ENCODE assay signal across 15 cellular contexts in genomic region chr17:1559047-1559742, GRCh38. TPM values are rescaled to one million over a fixed set of nuclear protein-coding genes. Genes with fewer than 3 reads are reported as not detected.
DNase-seq lines count a peak whose midpoint lies in the region; ATAC-seq and TF ChIP-seq lines count a peak whose summit lies in the region.
"Had no signal": no experiment of that assay in that cellular context is flagged by ENCODE, and none has a peak within 500 bp of the region (broad histone marks: within the 10 kb centered on the region; RNA-seq: fewer than 3 reads in every experiment).

No MANE protein-coding gene starts in this region.

- no peak for ATAC-seq in CD4-positive, alpha-beta T cell (ENCODE audit: poor library complexity)
- no peak for ATAC-seq in GM18909 (IDR thresholded peaks at IDR 0.05; ENCODE audit: poor library complexity, unreplicated experiment)
- ATAC-seq: body of pancreas, left lung had no signal

- H3K4me2 ChIP-seq in hepatocyte (peak overlapping the region; percentile 25), trophoblast cell (ENCODE audit: low read length) (no peak overlapping the region)

- intact Hi-C loops in CD4-positive, alpha-beta T cell (cut with DNase I, micrococcal nuclease), result no loop called here

- no peaks in the 10 kb centered on the region for H3K9me3 ChIP-seq in CD4-positive, alpha-beta T cell (ENCODE audit: control insufficient read depth, low read length)
- H3K9me3 ChIP-seq in NT2/D1 (ENCODE audit: insufficient read depth, low read length) (no peaks in the 10 kb centered on the region), hepatocyte (ENCODE audit: low read depth) (no peaks in the 10 kb centered on the region), trophoblast cell (ENCODE audit: insufficient read depth, low read depth, low read length) (no peaks in the 10 kb centered on the region)
- H3K9me3 ChIP-seq: body of pancreas, left lung had no signal

- peaks cover 29% of the 10 kb centered on the region for H3K4me1 Mint-ChIP-seq in CD4-positive, alpha-beta T cell (ENCODE audit: low read depth)

- CTCF ChIA-PET in CD4-positive, alpha-beta T cell (lab: Charles Lee), result no interaction called here

- H2AK5ac ChIP-seq in trophoblast cell (ENCODE audit: low read length), result no peak overlapping the region

- WGBS in hepatocyte (ENCODE audit: low lambda C conversion rate, missing lambda C conversion rate), result 75% methylated on average over 10 of the region's 10 CpGs
- no CpG with 5 or more reads among the region's 10 CpGs for WGBS in trophoblast cell (ENCODE audit: extremely low coverage, insufficient coverage, insufficient read length)

- H3K18ac ChIP-seq in trophoblast cell (ENCODE audit: low read length), result no peak overlapping the region

- no peak overlapping the region for H4K8ac ChIP-seq in trophoblast cell (ENCODE audit: low read depth, low read length)

- H3K36me3 Mint-ChIP-seq in CD4-positive, alpha-beta T cell (ENCODE audit: low read depth), result peaks cover 30% of the 10 kb centered on the region

- H2BK120ac ChIP-seq in trophoblast cell (ENCODE audit: insufficient read depth, low read length, poor library complexity), result no peak overlapping the region

- peak overlapping the region; percentile 91 for H3K9ac ChIP-seq in NT2/D1 (ENCODE audit: insufficient read length, low read depth)
- no peak overlapping the region for H3K9ac ChIP-seq in trophoblast cell (ENCODE audit: low read length)

- H2AFZ ChIP-seq in hepatocyte (no peak overlapping the region), trophoblast cell (ENCODE audit: insufficient read depth, low read length, poor library complexity) (no peak overlapping the region)

- no peak overlapping the region for H4K91ac ChIP-seq in trophoblast cell (ENCODE audit: low read depth, low read length)

- H3K14ac ChIP-seq in trophoblast cell (ENCODE audit: low read length), result no peak overlapping the region

- TF ChIP-seq CTCF in CD4-positive, alpha-beta T cell (IDR thresholded peaks at IDR 0.05), result no peak
- no peak for TF ChIP-seq CTCF in hepatocyte (IDR thresholded peaks at IDR 0.05; ENCODE audit: poor library complexity)

- H3K27me3 ChIP-seq in CD4-positive, alpha-beta T cell (ENCODE audit: control insufficient read depth, insufficient read depth, low read length), result no peaks in the 10 kb centered on the region
- H3K27me3 ChIP-seq in NT2/D1 (ENCODE audit: insufficient read depth, insufficient read length) (no peaks in the 10 kb centered on the region), hepatocyte (no peaks in the 10 kb centered on the region), trophoblast cell (ENCODE audit: insufficient read depth, low read length) (no peaks in the 10 kb centered on the region)
- H3K27me3 ChIP-seq: body of pancreas, left lung had no signal

- DNase-seq in CD4-positive, alpha-beta T cell, result no peak
- DNase-seq in NT2/D1 (ENCODE audit: low read depth, low spot score), result no peak
- DNase-seq in hepatocyte (ENCODE audit: low spot score), result no peak
- DNase-seq in trophoblast cell, result no peak
- DNase-seq in NCI-H2029 (lab: John Stamatoyannopoulos, UW), result no peak
- DNase-seq in NK-92 (lab: John Stamatoyannopoulos, UW; ENCODE audit: unreplicated experiment), result no peak
- no peak for DNase-seq in substantia nigra (lab: John Stamatoyannopoulos, UW)
- DNase-seq: activated CD4-positive, alpha-beta T cell treated with anti-CD3 and anti-CD28 coated beads for 1 hour; activated naive CD4-positive, alpha-beta T cell treated with anti-CD3 and anti-CD28 coated beads for 36 hours; body of pancreas; HCEC 1CT; NCI-H146; SHP77 treated with DMSO at 0.1 percent for 48 hours had no signal

- H3K4ac ChIP-seq in trophoblast cell (ENCODE audit: low read depth, low read length), result peak overlapping the region; percentile 34

- H3K23ac ChIP-seq in trophoblast cell (ENCODE audit: low read length), result no peak overlapping the region

- H2BK12ac ChIP-seq in trophoblast cell (ENCODE audit: low read length), result no peak overlapping the region

- H3K4me1 ChIP-seq in NT2/D1 (ENCODE audit: insufficient read depth, insufficient read length), result peaks cover 16% of the 10 kb centered on the region
- peaks cover 24% of the 10 kb centered on the region for H3K4me1 ChIP-seq in hepatocyte (ENCODE audit: insufficient read depth)
- peaks cover 28 to 37% of the 10 kb centered on the region in 2 experiments for H3K4me1 ChIP-seq in trophoblast cell (ENCODE audit: control insufficient read depth in 1 of 2, insufficient read depth in 2 of 2, low read length in 2 of 2)

- H3K4me3 ChIP-seq in NT2/D1 (ENCODE audit: insufficient read length, low read depth), result no peak overlapping the region
- no peak overlapping the region for H3K4me3 ChIP-seq in hepatocyte
- H3K4me3 ChIP-seq in trophoblast cell (ENCODE audit: low read depth, low read length), result no peak overlapping the region
- H3K4me3 ChIP-seq: body of pancreas had no signal

- peak overlapping the region; percentile 50 for H3K4me3 Mint-ChIP-seq in CD4-positive, alpha-beta T cell
- H3K4me3 Mint-ChIP-seq: activated naive CD4-positive, alpha-beta T cell treated with anti-CD3 and anti-CD28 coated beads for 36 hours had no signal

- peaks cover 43% of the 10 kb centered on the region for H3K36me3 ChIP-seq in NT2/D1 (ENCODE audit: insufficient read depth, insufficient read length, low read length)
- H3K36me3 ChIP-seq in hepatocyte (replicated peaks; ENCODE audit: insufficient read depth, low read depth), result no peaks in the 10 kb centered on the region
- peaks cover 11 to 13% of the 10 kb centered on the region in 2 experiments for H3K36me3 ChIP-seq in trophoblast cell (ENCODE audit: control insufficient read depth in 1 of 2, insufficient read depth in 2 of 2, low read length in 2 of 2)

- peaks cover 49% of the 10 kb centered on the region for H4K20me1 ChIP-seq in hepatocyte (ENCODE audit: insufficient read depth, poor library complexity, severe bottlenecking)

- no peak overlapping the region for H3K27ac Mint-ChIP-seq in CD4-positive, alpha-beta T cell
- H3K27ac Mint-ChIP-seq: activated naive CD4-positive, alpha-beta T cell treated with anti-CD3 and anti-CD28 coated beads for 36 hours had no signal

- H4K12ac ChIP-seq in trophoblast cell (ENCODE audit: low read depth, low read length), result no peak overlapping the region

- H3K79me2 ChIP-seq in hepatocyte (peaks cover 69% of the 10 kb centered on the region), trophoblast cell (ENCODE audit: control insufficient read depth, insufficient read depth, low read length, poor library complexity) (peaks cover 26% of the 10 kb centered on the region)

- no peak overlapping the region for H3K27ac ChIP-seq in CD4-positive, alpha-beta T cell (ENCODE audit: low read depth, low read length)
- no peak overlapping the region for H3K27ac ChIP-seq in hepatocyte
- H3K27ac ChIP-seq in trophoblast cell (ENCODE audit: low read depth, low read length), result peak overlapping the region; percentile 32
- H3K27ac ChIP-seq in substantia nigra (ENCODE audit: low read depth, low read length, poor library complexity, severe bottlenecking), result no peak overlapping the region
- H3K27ac ChIP-seq: body of pancreas, left lung had no signal

- H3K79me1 ChIP-seq in trophoblast cell (ENCODE audit: low read length), result peaks cover 12% of the 10 kb centered on the region

- H2BK5ac ChIP-seq in trophoblast cell (ENCODE audit: low read depth, low read length, poor library complexity), result no peak overlapping the region

- no peaks in the 10 kb centered on the region for H3K27me3 Mint-ChIP-seq in CD4-positive, alpha-beta T cell

- POLR2A ChIA-PET in CD4-positive, alpha-beta T cell (lab: Charles Lee), result interaction anchor here (0.5 to 1.2 kb wide), 2 partner anchors 43 to 332 kb away, joined by 3 to 4 read pairs; partner anchors contain the start of gene INPP5K

- H3K9me2 ChIP-seq in hepatocyte (replicated peaks; ENCODE audit: insufficient read depth), result no peaks in the 10 kb centered on the region

- no peaks in the 10 kb centered on the region for H3K9me3 Mint-ChIP-seq in CD4-positive, alpha-beta T cell
- H3K9me3 Mint-ChIP-seq: activated naive CD4-positive, alpha-beta T cell treated with anti-CD3 and anti-CD28 coated beads for 36 hours had no signal

RNA-seq across cellular contexts. Expression of gene PITPNA, which starts 3.4 kb away (rescaled TPM):
- 10 to 100 TPM; 24.5 to 29.0 TPM for total RNA-seq in CD4-positive, alpha-beta T cell
- total RNA-seq in hepatocyte, result 25.4 and 26.8 TPM in 2 replicates
- 55.0 and 58.0 TPM in 2 replicates for polyA plus RNA-seq in hepatocyte
- polyA plus RNA-seq in trophoblast cell (2013), result 132 and 135 TPM in 2 replicates

RNA-seq across cellular contexts. Expression of gene INPP5K, which starts 42.8 kb away (rescaled TPM):
- total RNA-seq in CD4-positive, alpha-beta T cell, result 100 to 1,000 TPM; 199 to 207 TPM
- 34.7 and 48.4 TPM in 2 replicates for total RNA-seq in hepatocyte
- polyA plus RNA-seq in hepatocyte, result 33.5 and 40.4 TPM in 2 replicates
- 22.0 and 24.5 TPM in 2 replicates for polyA plus RNA-seq in trophoblast cell (2013)
